ENCODE assay signal across 8 cellular contexts in the genomic region with DNA sequence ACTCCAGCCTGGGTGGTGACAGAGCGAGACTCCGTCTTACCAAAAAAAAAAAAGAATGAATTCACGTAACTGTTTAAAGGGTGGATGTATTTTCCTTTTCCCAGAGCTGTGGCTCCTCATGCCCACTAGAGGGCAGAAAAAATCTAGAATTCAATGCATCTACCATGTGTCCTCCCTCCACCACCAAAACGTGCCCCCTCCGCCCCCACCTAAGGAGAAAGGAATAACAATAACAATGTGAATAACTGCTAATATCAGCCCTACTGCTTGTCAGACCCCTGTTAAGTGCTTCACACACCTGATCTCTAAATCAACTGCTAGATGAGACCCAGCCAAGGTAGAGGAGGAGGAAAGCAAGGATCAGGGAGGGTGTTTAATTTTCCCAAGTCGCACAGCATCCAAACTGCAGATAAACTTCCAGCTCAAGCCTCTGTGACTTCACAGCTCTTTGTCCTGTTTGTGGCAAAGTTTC. TPM values are rescaled to one million over a fixed set of nuclear protein-coding genes. Genes with fewer than 3 reads are reported as not detected.
DNase-seq lines count a peak whose midpoint lies in the region; ATAC-seq, FAIRE-seq and TF ChIP-seq lines count a peak whose summit lies in the region.

No MANE protein-coding gene starts in this region.

- H4K20me1 ChIP-seq in OCI-LY7 (ENCODE audit: insufficient read depth, low read length) (no peaks in the 10 kb centered on the region), mammary epithelial cell (ENCODE audit: insufficient read depth, low read length) (no peaks in the 10 kb centered on the region)

- intact Hi-C loops in OCI-LY7 (cut with micrococcal nuclease; ENCODE audit: unreplicated experiment) (no loop called here), mammary epithelial cell (cut with micrococcal nuclease) (loop anchor here (1.0 kb wide), 1 partner anchor 26 kb away; no protein-coding TSS in a partner anchor)

- H3K27me3 ChIP-seq in BJ (ENCODE audit: control insufficient read depth, insufficient read depth, low read length) (peaks cover 3% of the 10 kb centered on the region; the same call in 1 of the 2 replicates), mammary epithelial cell (ENCODE audit: insufficient read depth, low read length) (no peaks in the 10 kb centered on the region), lung (ENCODE audit: control insufficient read depth, insufficient read depth) (no peaks in the 10 kb centered on the region), small intestine (ENCODE audit: control insufficient read depth in 2 of 2, insufficient read depth in 2 of 2, low read length in 2 of 2) (no peaks in the 10 kb centered on the region)

- no peaks in the 10 kb centered on the region for H3K9me2 ChIP-seq in OCI-LY7 (ENCODE audit: insufficient read depth, low read length)

- DNase-seq in BJ (ENCODE audit: low read depth) (no peak), GM12891 (ENCODE audit: insufficient read length, low spot score) (no peak), OCI-LY7 (ENCODE audit: low spot score) (peak; percentile 68), mammary epithelial cell (peak; percentile 47), lung (ENCODE audit: low spot score) (no peak), NCI-H2107 (lab: John Stamatoyannopoulos, UW) (no peak), small intestine (no peak)

- H2AFZ ChIP-seq in OCI-LY7 (ENCODE audit: low read length) (no peak overlapping the region), mammary epithelial cell (ENCODE audit: low read depth, low read length) (no peak overlapping the region)

- ATAC-seq in lung (ENCODE audit: insufficient read depth, low FRiP score) (no peak), GM21717 (IDR thresholded peaks at IDR 0.05; ENCODE audit: unreplicated experiment) (no peak)

- H3K4me1 ChIP-seq in OCI-LY7 (ENCODE audit: insufficient read depth, low read length, poor library complexity, severe bottlenecking), result peaks cover 21% of the 10 kb centered on the region
- H3K4me1 ChIP-seq in mammary epithelial cell (ENCODE audit: insufficient read depth, low read length), result peaks cover 5% of the 10 kb centered on the region
- no peaks in the 10 kb centered on the region for H3K4me1 ChIP-seq in lung (ENCODE audit: control insufficient read depth in 2 of 2, insufficient read depth in 2 of 2, low read length in 2 of 2)
- no peaks in the 10 kb centered on the region for H3K4me1 ChIP-seq in small intestine (ENCODE audit: control insufficient read depth in 2 of 2, insufficient read depth in 1 of 2, low read depth in 1 of 2, low read length in 1 of 2)

- BruUV-seq in OCI-LY7 (replicated peaks; lab: Mats Ljungman, UMichigan), result no TSS peak
- BruUV-seq in mammary epithelial cell (replicated peaks; lab: Mats Ljungman, UMichigan), result no TSS peak

- H3K27ac ChIP-seq in OCI-LY7 (ENCODE audit: low read depth, low read length, poor library complexity, severe bottlenecking) (no peak overlapping the region), mammary epithelial cell (ENCODE audit: insufficient read depth, low read depth, low read length) (no peak overlapping the region), lung (ENCODE audit: low read depth in 1 of 2, low read length in 1 of 2) (no peak overlapping the region), small intestine (ENCODE audit: low read depth in 1 of 2, low read length in 1 of 2) (no peak overlapping the region)

- H3K4me3 ChIP-seq in BJ (ENCODE audit: low read depth, low read length), result no peak overlapping the region
- no peak overlapping the region for H3K4me3 ChIP-seq in OCI-LY7 (ENCODE audit: low read depth, low read length, poor library complexity, severe bottlenecking)
- no peak overlapping the region for H3K4me3 ChIP-seq in mammary epithelial cell (replicated peaks in 1 of 3; ENCODE audit: insufficient read depth in 1 of 3, low read depth in 2 of 3, low read length in 3 of 3)
- no peak overlapping the region for H3K4me3 ChIP-seq in lung
- no peak overlapping the region for H3K4me3 ChIP-seq in small intestine (ENCODE audit: low read depth in 1 of 2, low read length in 2 of 2)

- FAIRE-seq in GM12891 (lab: Jason Lieb, UNC) (peak; percentile 62), small intestine (lab: Jason Lieb, UNC) (no peak)

- POLR2A ChIA-PET in BJ (lab: Charles Lee), result no interaction called here
- POLR2A ChIA-PET in OCI-LY7 (lab: Charles Lee), result no interaction called here

- TF ChIP-seq CTCF in BJ (IDR thresholded peaks at IDR 0.05; ENCODE audit: insufficient read depth, low read depth, low read length), result peak; percentile 81
- TF ChIP-seq CTCF in OCI-LY7 (conservative IDR thresholded peaks at IDR 0.05; ENCODE audit: low read length), result peak; percentile 83
- TF ChIP-seq CTCF in mammary epithelial cell (conservative IDR thresholded peaks at IDR 0.05 in 1 of 2, IDR thresholded peaks at IDR 0.05 in 1 of 2; ENCODE audit: extremely low read depth in 1 of 2, insufficient read depth in 1 of 2, low read depth in 1 of 2, low read length in 2 of 2), result peak; percentile 66 to 69
- TF ChIP-seq CTCF in lung (IDR thresholded peaks at IDR 0.05; ENCODE audit: control extremely low read depth, extremely low read depth), result peak; percentile 39

- H3K79me2 ChIP-seq in OCI-LY7 (ENCODE audit: insufficient read depth, low read depth, low read length) (no peaks in the 10 kb centered on the region), mammary epithelial cell (ENCODE audit: insufficient read depth, low read length) (no peaks in the 10 kb centered on the region)

- H3K9me3 ChIP-seq in OCI-LY7 (ENCODE audit: low read length) (0 out of 2 replicates have a peak, but pooled peaks cover 5% of the 10 kb centered on the region), mammary epithelial cell (replicated peaks; ENCODE audit: insufficient read depth, low read length) (no peaks in the 10 kb centered on the region), lung (ENCODE audit: control insufficient read depth in 2 of 2, insufficient read depth in 1 of 2, low read length in 1 of 2) (peaks cover 0 to 10% of the 10 kb centered on the region in 2 donors), small intestine (ENCODE audit: control insufficient read depth, low read depth) (no peaks in the 10 kb centered on the region)

- H3K4me2 ChIP-seq in OCI-LY7 (ENCODE audit: low read length), result no peak overlapping the region
- H3K4me2 ChIP-seq in mammary epithelial cell (ENCODE audit: insufficient read depth, low read depth, low read length), result no peak overlapping the region

- dilution Hi-C loops in mammary epithelial cell (cut with HindIII; ENCODE audit: low sequenced_read_pairs), result no loop called here

- WGBS in mammary epithelial cell (ENCODE audit: low coverage, missing lambda C conversion rate), result 33% methylated on average over 3 of the region's 6 CpGs
- 22 to 23% methylated on average over 6 of the region's 6 CpGs for WGBS in lung, 2 donors
- 15 to 19% (median 18%) methylated on average over 6 of the region's 6 CpGs for WGBS in small intestine, 3 donors

- no peak for TF ChIP-seq POLR2A in GM12891 (IDR thresholded peaks at IDR 0.05; ENCODE audit: low read depth, low read length)

- CTCF ChIA-PET in BJ (lab: Yijun Ruan, JAX) (interaction anchor here (0.6 to 7.4 kb wide), 17 partner anchors 9 to 234 kb away, joined by 3 to 82 read pairs (median 12); a partner anchor contains a TSS), OCI-LY7 (lab: Charles Lee; ENCODE audit: unreplicated experiment) (no interaction called here), mammary epithelial cell (lab: Charles Lee; ENCODE audit: low non-redundant PET) (no interaction called here)

- in situ Hi-C loops in mammary epithelial cell (cut with MboI; ENCODE audit: low sequenced_read_pairs in 2 of 2), result loop anchor here in 1 of 2 donors (10.0 to 25.0 kb wide), 2 partner anchors 231 to 429 kb away; no protein-coding TSS in a partner anchor

- H3K9ac ChIP-seq in mammary epithelial cell (ENCODE audit: insufficient read depth, low read length), result no peak overlapping the region

- H3K36me3 ChIP-seq in BJ (ENCODE audit: control insufficient read depth, insufficient read depth, low read length) (no peaks in the 10 kb centered on the region), OCI-LY7 (ENCODE audit: insufficient read depth, low read length) (no peaks in the 10 kb centered on the region), mammary epithelial cell (ENCODE audit: insufficient read depth, low read length) (no peaks in the 10 kb centered on the region), lung (ENCODE audit: control insufficient read depth in 2 of 2, insufficient read depth in 2 of 2, low read length in 2 of 2) (no peaks in the 10 kb centered on the region), small intestine (ENCODE audit: control insufficient read depth in 2 of 2, insufficient read depth in 2 of 2, low read length in 2 of 2) (no peaks in the 10 kb centered on the region)

TF ChIP-seq in GM12891, 5 proteins besides CTCF, POLR2A, EP300 and RAD21:
- TF ChIP-seq POLR2AphosphoS5 (IDR thresholded peaks at IDR 0.05; ENCODE audit: low read depth, low read length) (no peak), TAF1 (IDR thresholded peaks at IDR 0.05; ENCODE audit: low read depth, low read length) (no peak)

RNA-seq across cellular contexts. Expression of a gene that starts 20.2 kb away (rescaled TPM):
- polyA plus RNA-seq in BJ (2011; rRNA removed) (0.15 and 0.17 TPM in 2 replicates), mammary epithelial cell (0.01 TPM), lung (under 1 TPM; 0.48 to 0.59 TPM), small intestine (1 to 10 TPM in 1 of 3 donors, not detected in 2; 1.3 TPM)
- 0.19 and 0.21 TPM in 2 replicates for polyA minus RNA-seq in BJ (2011; rRNA and poly(A)+ RNA removed)
- polyA plus RNA-seq in GM12891 (2012; ENCODE audit: low read depth, missing spikeins), result not detected
- total RNA-seq in OCI-LY7 (2014; rRNA removed; shearing (Covaris generic)), result 1.9 and 2.0 TPM in 2 replicates
- total RNA-seq in OCI-LY7 (2022) (0.33 and 0.40 TPM in 2 replicates), mammary epithelial cell (under 1 TPM; 0.12 to 0.67 TPM), lung (1 to 10 TPM; 1.8 to 4.1 TPM)
- 1.3 TPM for polyA minus RNA-seq in mammary epithelial cell

RNA-seq across cellular contexts. Expression of a gene that starts 44.6 kb away (rescaled TPM):
- polyA plus RNA-seq in BJ (2011; rRNA removed) (0.65 and 0.74 TPM in 2 replicates), mammary epithelial cell (0.26 TPM), lung (1 to 10 TPM in 1 of 2 donors, under 1 TPM in 1; 0.37 to 2.3 TPM), small intestine (1 to 10 TPM in 1 of 3 donors, under 1 TPM in 1, not detected in 1; 0.27 to 2.9 TPM)
- polyA minus RNA-seq in BJ (2011; rRNA and poly(A)+ RNA removed), result 0.19 and 0.26 TPM in 2 replicates
- 0.05 TPM for polyA plus RNA-seq in GM12891 (2012; ENCODE audit: low read depth, missing spikeins)
- not detected in 2 replicates for total RNA-seq in OCI-LY7 (2014; rRNA removed; shearing (Covaris generic))
- total RNA-seq in OCI-LY7 (2022) (not detected in 2 replicates), mammary epithelial cell (10 to 100 TPM in 1 of 2 donors, under 1 TPM in 1; 0.24 to 39.3 TPM), lung (10 to 100 TPM in 1 of 2 donors, 1 to 10 TPM in 1; 8.4 to 13.1 TPM)
- not detected for polyA minus RNA-seq in mammary epithelial cell

Comparison
In these comparisons a context has a peak if more than half of its experiments do, and no peak if none do; other contexts are left out.
1. DNase-seq: peak in OCI-LY7 (single experiment) and mammary epithelial cell (single experiment); none in BJ (single experiment), GM12891 (single experiment), lung (single experiment), NCI-H2107 (single experiment) and small intestine (single experiment).
2. Peak in every context shown above with its lines, with median percentiles within 50 percentile points of each other: CTCF ChIP-seq.